1 cellular context compared by ENCODE assay signal in genomic region chr17:81860756-81861568, GRCh38.
A peak's percentile ranks its signal among the peaks of the same experiment; 100 is the strongest.
TF ChIP-seq lines count a peak whose summit lies in the region.

No MANE protein-coding gene starts in this region.

TF ChIP-seq in neural cell, 6 proteins besides CTCF, POLR2A, EP300 and RAD21 (continued from another document):
- TF ChIP-seq MXI1 (conservative IDR thresholded peaks at IDR 0.05; ENCODE audit: poor library complexity, severe bottlenecking) (peak; percentile 96), TAF1 (IDR thresholded peaks at IDR 0.05; ENCODE audit: low read depth) (peak; percentile 37), POLR2AphosphoS5 (IDR thresholded peaks at IDR 0.05) (peak; percentile 98)
